In the genomic region with DNA sequence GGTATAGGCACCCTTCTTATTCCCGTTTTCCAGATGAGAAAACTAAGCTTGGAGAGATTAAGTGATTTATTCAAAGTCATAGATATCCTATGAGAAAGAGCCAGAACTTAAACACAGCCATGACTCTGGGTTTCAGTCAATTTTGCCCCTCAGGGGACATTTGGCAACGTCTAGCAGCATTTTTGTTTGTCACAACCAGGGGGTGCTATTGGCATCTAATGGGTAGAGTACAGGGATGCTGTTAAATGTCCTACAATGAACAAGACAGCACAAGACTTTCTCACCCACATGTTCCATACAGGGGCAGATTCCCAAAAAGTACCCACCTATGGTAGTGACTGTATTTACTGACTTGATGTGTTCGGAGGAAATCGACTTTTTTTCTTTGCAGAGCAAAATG, we compare ENCODE assay signal across 9 cellular contexts. TPM values are rescaled to one million over a fixed set of nuclear protein-coding genes. Genes with fewer than 3 reads are reported as not detected.
A peak's percentile ranks its signal among the peaks of the same experiment; 100 is the strongest.
DNase-seq lines count a peak whose midpoint lies in the region; ATAC-seq, FAIRE-seq and TF ChIP-seq lines count a peak whose summit lies in the region.
"Had no signal": no experiment of that assay in that cellular context is flagged by ENCODE, and none has a peak within 500 bp of the region (broad histone marks: within the 10 kb centered on the region; RNA-seq: fewer than 3 reads in every experiment).

No MANE protein-coding gene starts in this region.

- H3K27ac Mint-ChIP-seq in stimulated activated naive CD8-positive, alpha-beta T cell treated with anti-CD3 and anti-CD28 coated beads, Interleukin-15, amount 100 ng/mL, for 72 hours: no peak overlapping the region

- 29% methylated on average over 4 of the region's 4 CpGs for WGBS in GM12878 (ENCODE audit: insufficient coverage, insufficient replicate concordance, low lambda C conversion rate, missing lambda C conversion rate)

- SMC1A ChIA-PET in GM12878 (lab: Charles Lee; ENCODE audit: uncharacterized antibody, unreplicated experiment): interaction anchor here (0.8 to 2.4 kb wide), 13 partner anchors 12 to 977 kb away, joined by 3 to 16 read pairs (median 3); no protein-coding TSS in a partner anchor

- H3K36me3 ChIP-seq in GM06990 (ENCODE audit: control insufficient read depth, insufficient read depth, low read length): no peaks in the 10 kb centered on the region
- no peaks in the 10 kb centered on the region for H3K36me3 ChIP-seq in GM12878 (ENCODE audit: control insufficient read depth in 2 of 2, insufficient read depth in 2 of 2, low read length in 1 of 2)
- H3K36me3 ChIP-seq in neural cell (ENCODE audit: insufficient read depth, low read length): no peaks in the 10 kb centered on the region

- no peak overlapping the region for H3K27ac ChIP-seq in GM12878 (ENCODE audit: control insufficient read depth, insufficient read depth)
- H3K27ac ChIP-seq in neural cell (ENCODE audit: low read length): no peak overlapping the region

- H3K27me3 ChIP-seq in GM06990 (replicated peaks; ENCODE audit: control insufficient read depth, insufficient read depth, low read length) (peaks cover 2% of the 10 kb centered on the region; the same call in 1 of the 2 replicates), GM12878 (replicated peaks in 1 of 2; ENCODE audit: control insufficient read depth in 2 of 2, insufficient read depth in 2 of 2, low read length in 1 of 2) (peaks cover 0 to 9% of the 10 kb centered on the region in 2 experiments; a peak in 3 of 4 replicates), neural cell (ENCODE audit: insufficient read depth, low read depth, low read length) (peaks cover 31% of the 10 kb centered on the region)

- no peaks in the 10 kb centered on the region for H3K9me2 ChIP-seq in neural cell (ENCODE audit: insufficient read depth, low read length)

- no peaks in the 10 kb centered on the region for H3K79me2 ChIP-seq in GM12878 (ENCODE audit: control insufficient read depth, insufficient read depth, low read length)
- no peaks in the 10 kb centered on the region for H3K79me2 ChIP-seq in neural cell (replicated peaks; ENCODE audit: insufficient read depth, low read length)

- peak; percentile 88 for TF ChIP-seq RAD21 in GM12878 (IDR thresholded peaks at IDR 0.05; ENCODE audit: insufficient read depth, low read depth, low read length)
- TF ChIP-seq RAD21 in neural cell (conservative IDR thresholded peaks at IDR 0.05): peak; percentile 43

- intact Hi-C loops in GM12878 (cut with micrococcal nuclease; ENCODE audit: unreplicated experiment): loop anchor here (5.0 to 10.0 kb wide), 4 partner anchors 322 to 976 kb away; no protein-coding TSS in a partner anchor

- peaks cover 55% of the 10 kb centered on the region for H3K27me3 Mint-ChIP-seq in stimulated activated naive CD8-positive, alpha-beta T cell treated with anti-CD3 and anti-CD28 coated beads, Interleukin-15, amount 100 ng/mL, for 72 hours

- H4K20me1 ChIP-seq in GM12878 (ENCODE audit: control insufficient read depth, insufficient read depth) (no peaks in the 10 kb centered on the region), neural cell (ENCODE audit: insufficient read depth) (no peaks in the 10 kb centered on the region)

- no peaks in the 10 kb centered on the region for H3K4me1 Mint-ChIP-seq in stimulated activated naive CD8-positive, alpha-beta T cell treated with anti-CD3 and anti-CD28 coated beads, Interleukin-15, amount 100 ng/mL, for 72 hours

- no peak overlapping the region for H3K4me3 ChIP-seq in GM06990 (replicated peaks; ENCODE audit: low read depth, low read length)
- H3K4me3 ChIP-seq in GM12878: no peak overlapping the region
- no peak overlapping the region for H3K4me3 ChIP-seq in neural cell (ENCODE audit: low read length)

- RAD21 ChIA-PET in GM12878 (lab: Charles Lee; ENCODE audit: unreplicated experiment): interaction anchor here (1.0 to 7.4 kb wide), 6 partner anchors 11 to 1023 kb away, joined by 3 to 42 read pairs (median 6); a partner anchor contains a TSS

- peak; percentile 75 for FAIRE-seq in GM12878 (lab: Jason Lieb, UNC)
- FAIRE-seq: colon had no signal

- H2AFZ ChIP-seq in GM12878 (ENCODE audit: control insufficient read depth, low read depth, low read length) (no peak overlapping the region), neural cell (ENCODE audit: low read depth, low read length) (no peak overlapping the region)

- H3K9ac ChIP-seq in GM12878 (ENCODE audit: control insufficient read depth, insufficient read depth, low read length) (no peak overlapping the region), neural cell (ENCODE audit: low read length) (no peak overlapping the region)

- H3K4me2 ChIP-seq in GM12878 (ENCODE audit: control insufficient read depth, insufficient read depth) (no peak overlapping the region), neural cell (ENCODE audit: low read length) (no peak overlapping the region)

- BruUV-seq in GM12878 (replicated peaks; lab: Mats Ljungman, UMichigan): no TSS peak

- no peak for TF ChIP-seq EP300 in GM12878 (IDR thresholded peaks at IDR 0.05; ENCODE audit: borderline replicate concordance in 1 of 2, control insufficient read depth in 1 of 2, low read depth in 2 of 2, low read length in 2 of 2)
- TF ChIP-seq EP300 in neural cell (conservative IDR thresholded peaks at IDR 0.05; ENCODE audit: poor library complexity, severe bottlenecking): no peak

- no peaks in the 10 kb centered on the region for H3K4me1 ChIP-seq in GM12878 (ENCODE audit: control insufficient read depth, insufficient read depth, low read length)

- POLR2A ChIA-PET in GM12878 (lab: Charles Lee): interaction anchor here (0.6 kb wide), 1 partner anchor 439 kb away, joined by 3 read pairs; no protein-coding TSS in a partner anchor

- no peak overlapping the region for H3K4me3 Mint-ChIP-seq in stimulated activated naive CD8-positive, alpha-beta T cell treated with anti-CD3 and anti-CD28 coated beads, Interleukin-15, amount 100 ng/mL, for 72 hours

- DNase-seq in GM06990 (ENCODE audit: extremely low read depth, insufficient read length) (no peak), M059J (ENCODE audit: low read depth) (peak; percentile 61), GM12878 (ENCODE audit: low read depth, low spot score) (no peak), NCI-H226 (no peak)
- no peak for DNase-seq in stimulated activated naive CD8-positive, alpha-beta T cell treated with anti-CD3 and anti-CD28 coated beads, Interleukin-15, amount 100 ng/mL, for 72 hours

- H3K9me3 ChIP-seq in GM12878 (replicated peaks; ENCODE audit: control insufficient read depth, insufficient read depth, low read length): no peaks in the 10 kb centered on the region
- H3K9me3 ChIP-seq in neural cell (ENCODE audit: low read length): no peaks in the 10 kb centered on the region

- in situ Hi-C loops in GM12878 (cut with MboI): no loop called here

- CTCF ChIA-PET in GM12878 (lab: Yijun Ruan, JAX): interaction anchor here (0.9 to 3.9 kb wide), 11 partner anchors 10 to 871 kb away, joined by 3 to 24 read pairs (median 4); no protein-coding TSS in a partner anchor

- peak; percentile 89 for ATAC-seq in GM12878
- no peak for ATAC-seq in HG03135 (IDR thresholded peaks at IDR 0.05; ENCODE audit: unreplicated experiment)
- no peak for ATAC-seq in stimulated activated naive CD8-positive, alpha-beta T cell treated with anti-CD3 and anti-CD28 coated beads, Interleukin-15, amount 100 ng/mL, for 72 hours
- no peak for ATAC-seq in HG02840 (IDR thresholded peaks at IDR 0.05; ENCODE audit: low FRiP score, unreplicated experiment)

- H3F3A ChIP-seq in neural cell (ENCODE audit: insufficient read depth, low read length, poor library complexity, severe bottlenecking): no peaks in the 10 kb centered on the region

- no peak for TF ChIP-seq POLR2A in GM12878 (IDR thresholded peaks at IDR 0.05; ENCODE audit: low read depth, low read length)

- H3K9me3 Mint-ChIP-seq in stimulated activated naive CD8-positive, alpha-beta T cell treated with anti-CD3 and anti-CD28 coated beads, Interleukin-15, amount 100 ng/mL, for 72 hours: no peaks in the 10 kb centered on the region

- peak; percentile 66 for TF ChIP-seq CTCF in GM06990 (IDR thresholded peaks at IDR 0.05; ENCODE audit: insufficient read depth, low read length, poor library complexity, severe bottlenecking)
- TF ChIP-seq CTCF in GM12878 (IDR thresholded peaks at IDR 0.05 in 2 of 3, conservative IDR thresholded peaks at IDR 0.05 in 1 of 3; ENCODE audit: control insufficient read depth in 2 of 3, extremely low read depth in 1 of 3, insufficient read depth in 1 of 3, low read depth in 3 of 3, low read length in 3 of 3): peak; percentile 61 to 63 (median 63)
- peak; percentile 45 for TF ChIP-seq CTCF in neural cell (IDR thresholded peaks at IDR 0.05; ENCODE audit: poor library complexity, severe bottlenecking)

TF ChIP-seq in GM12878, 131 proteins besides CTCF, POLR2A, EP300 and RAD21 (continues in another document):
- TF ChIP-seq ZBED1 (IDR thresholded peaks at IDR 0.05; ENCODE audit: borderline replicate concordance) (no peak), SUPT20H (IDR thresholded peaks at IDR 0.05; ENCODE audit: borderline replicate concordance, control insufficient read depth, low read depth, low read length) (no peak)

TF ChIP-seq in neural cell, 6 proteins besides CTCF, POLR2A, EP300 and RAD21:
- no peak for TF ChIP-seq MXI1 (conservative IDR thresholded peaks at IDR 0.05; ENCODE audit: poor library complexity, severe bottlenecking)
- TF ChIP-seq SMC3 (conservative IDR thresholded peaks at IDR 0.05; ENCODE audit: poor library complexity): peak; percentile 40

RNA-seq across cellular contexts. Expression of a gene that starts 4.8 kb away (rescaled TPM):
- total RNA-seq in M059J (2014; rRNA removed; shearing (Covaris generic)): 0.10 and 0.34 TPM in 2 replicates
- total RNA-seq in GM12878 (2013; cell fraction: nucleolus; rRNA removed): 2.0 and 2.9 TPM in 2 replicates
- total RNA-seq in GM12878 (2014; rRNA removed) (0.05 and 0.06 TPM in 2 replicates), GM12878 (2014; rRNA removed; fragmentation: Illumina TruSeq; extraction: Trizol) (0.09 TPM in 2 replicates), GM12878 (2021) (0.05 and 0.18 TPM in 2 replicates)
- polyA plus RNA-seq in GM12878 (2011; ENCODE audit: low read depth): not detected
- polyA plus RNA-seq in GM12878 (2011; rRNA removed) (25.5 and 27.5 TPM in 2 replicates), GM12878 (2014; fragmentation: Illumina TruSeq; extraction: Trizol) (0.09 and 0.35 TPM in 2 replicates), GM12878 (2014; fragmentation: Nextera tagmentation; extraction: Ambion mirVana) (under 1 TPM; 0.03 to 0.04 TPM), GM12878 (2014; rRNA removed) (0.06 and 1.2 TPM in 2 replicates), GM12878 (2016; fragmentation: Nextera tagmentation; extraction: Ambion mirVana) (under 1 TPM; 0.03 to 0.05 TPM), neural cell (1.3 and 2.0 TPM in 2 replicates)
- polyA plus RNA-seq in GM12878 (2011; cell fraction: cytosol; rRNA removed): 22.9 and 30.5 TPM in 2 replicates
- polyA plus RNA-seq in GM12878 (2011; cell fraction: nucleus; rRNA removed): 9.4 and 10.9 TPM in 2 replicates
- polyA plus RNA-seq in GM12878 (2012): not detected in 2 replicates
- polyA minus RNA-seq in GM12878 (2011; rRNA and poly(A)+ RNA removed): 20.5 and 33.9 TPM in 2 replicates
- 6.1 and 7.8 TPM in 2 replicates for polyA minus RNA-seq in GM12878 (2011; cell fraction: cytosol; rRNA and poly(A)+ RNA removed)
- 8.3 and 12.5 TPM in 2 replicates for polyA minus RNA-seq in GM12878 (2011; cell fraction: nucleus; rRNA and poly(A)+ RNA removed)
- 4.4 and 6.6 TPM in 2 replicates for polyA minus RNA-seq in neural cell
